ENCODE assay signal across 8 cellular contexts in the genomic region with DNA sequence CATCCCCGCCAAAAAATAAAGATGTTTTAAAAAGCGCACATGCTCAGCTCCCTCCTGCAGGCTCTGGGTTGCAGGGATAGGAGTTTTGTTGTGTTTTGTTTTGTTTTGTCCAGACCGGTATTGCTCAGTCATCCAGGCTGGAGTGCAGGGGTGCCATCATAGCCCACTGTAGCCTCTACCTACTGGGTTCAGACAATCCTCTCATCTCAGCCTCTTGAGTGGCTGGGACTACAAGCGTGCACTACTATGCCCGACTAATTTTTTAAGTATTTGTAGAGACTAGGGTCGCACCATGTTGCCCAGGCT.
DNase-seq lines count a peak whose midpoint lies in the region; ATAC-seq and TF ChIP-seq lines count a peak whose summit lies in the region.

No MANE protein-coding gene starts in this region.

- H3K36me3 ChIP-seq in iPS-18a (ENCODE audit: control insufficient read depth, low read depth, low read length) (no peaks in the 10 kb centered on the region), subcutaneous abdominal adipose tissue (ENCODE audit: control insufficient read depth in 5 of 5, insufficient read depth in 5 of 5, low read length in 5 of 5) (no peaks in the 10 kb centered on the region)

- H3K4me1 ChIP-seq in iPS-18a (ENCODE audit: control insufficient read depth, low read depth, low read length) (no peaks in the 10 kb centered on the region), subcutaneous abdominal adipose tissue (ENCODE audit: control insufficient read depth in 5 of 5, insufficient read depth in 5 of 5, low read length in 5 of 5) (peaks cover 0 to 30% (median 23%) of the 10 kb centered on the region in 5 donors)

- peak overlapping the region; percentile 94 for H3K27ac Mint-ChIP-seq in T-helper 2 cell treated with Interferon-gamma antibody and Interleukin-4, amounts not matched to agents 5 μg/mL and 100 μg/mL, for 36 hours

- H3K4me1 Mint-ChIP-seq in T-helper 2 cell treated with Interferon-gamma antibody and Interleukin-4, amounts not matched to agents 5 μg/mL and 100 μg/mL, for 36 hours (ENCODE audit: low read depth): peaks cover 26% of the 10 kb centered on the region

- H3K27ac ChIP-seq in iPS-18a (ENCODE audit: low read length) (no peak overlapping the region), subcutaneous abdominal adipose tissue (ENCODE audit: low read depth, low read length) (peak overlapping the region; percentile 78)

- H3K9me3 ChIP-seq in iPS-18a (ENCODE audit: control insufficient read depth, low read depth, low read length): no peaks in the 10 kb centered on the region
- peaks cover 0 to under 1% (median 0%) of the 10 kb centered on the region in 5 donors for H3K9me3 ChIP-seq in subcutaneous abdominal adipose tissue (ENCODE audit: control insufficient read depth in 5 of 5, low read length in 5 of 5)

- peaks cover 7% of the 10 kb centered on the region for H3K36me3 Mint-ChIP-seq in T-helper 2 cell treated with Interferon-gamma antibody and Interleukin-4, amounts not matched to agents 5 μg/mL and 100 μg/mL, for 36 hours (ENCODE audit: low read depth)

- no peak for DNase-seq in T-helper 2 cell treated with Interferon-gamma antibody and Interleukin-4, amounts not matched to agents 5 μg/mL and 100 μg/mL, for 36 hours (ENCODE audit: low spot score)
- DNase-seq in T-helper 2 cell: no peak
- DNase-seq in GOT3 (lab: John Stamatoyannopoulos, UW): no peak
- no peak for DNase-seq in SW480 (ENCODE audit: low spot score)

- no peak for ATAC-seq in GM21367 (IDR thresholded peaks at IDR 0.05; ENCODE audit: unreplicated experiment)

- H3K9me3 Mint-ChIP-seq in T-helper 2 cell treated with Interferon-gamma antibody and Interleukin-4, amounts not matched to agents 5 μg/mL and 100 μg/mL, for 36 hours: peaks cover 12% of the 10 kb centered on the region

- H3K27me3 Mint-ChIP-seq in T-helper 2 cell treated with Interferon-gamma antibody and Interleukin-4, amounts not matched to agents 5 μg/mL and 100 μg/mL, for 36 hours (ENCODE audit: low read depth): no peaks in the 10 kb centered on the region

- peak overlapping the region; percentile 96 for H3K4me3 ChIP-seq in WI38 (ENCODE audit: low read depth, low read length)
- peak overlapping the region; percentile 96 for H3K4me3 ChIP-seq in iPS-18a (ENCODE audit: low read length)
- peak overlapping the region; percentile 62 to 100 (median 96) for H3K4me3 ChIP-seq in subcutaneous abdominal adipose tissue (ENCODE audit: low read depth in 1 of 5, low read length in 5 of 5)

- peak overlapping the region; percentile 93 for H3K4me3 Mint-ChIP-seq in T-helper 2 cell treated with Interferon-gamma antibody and Interleukin-4, amounts not matched to agents 5 μg/mL and 100 μg/mL, for 36 hours

- TF ChIP-seq CTCF in WI38 (IDR thresholded peaks at IDR 0.05; ENCODE audit: low read depth, low read length): no peak

- H3K27me3 ChIP-seq in iPS-18a (ENCODE audit: control insufficient read depth, insufficient read depth, low read length): peaks cover 11% of the 10 kb centered on the region
- no peaks in the 10 kb centered on the region for H3K27me3 ChIP-seq in subcutaneous abdominal adipose tissue (ENCODE audit: control insufficient read depth in 5 of 5, insufficient read depth in 4 of 5, low read length in 5 of 5)

- H3K9ac ChIP-seq in iPS-18a (ENCODE audit: low read length) (peak overlapping the region; percentile 83), subcutaneous abdominal adipose tissue (ENCODE audit: low read length in 5 of 5) (peak overlapping the region in 3 of 5 donors; percentile 89 to 94 (median 89))
